10 cellular contexts compared by ENCODE assay signal in genomic region chr12:27549231-27549800, GRCh38. TPM values are rescaled to one million over a fixed set of nuclear protein-coding genes. Genes with fewer than 3 reads are reported as not detected.
A peak's percentile ranks its signal among the peaks of the same experiment; 100 is the strongest.
DNase-seq lines count a peak whose midpoint lies in the region; ATAC-seq, FAIRE-seq and TF ChIP-seq lines count a peak whose summit lies in the region.
"Had no signal": no experiment of that assay in that cellular context is flagged by ENCODE, and none has a peak within 500 bp of the region (broad histone marks: within the 10 kb centered on the region; RNA-seq: fewer than 3 reads in every experiment).

No MANE protein-coding gene starts in this region.

- H3K27ac Mint-ChIP-seq in activated CD8-positive, alpha-beta T cell treated with anti-CD3 and anti-CD28 coated beads for 36 hours = no peak overlapping the region

- peak; percentile 87 for ATAC-seq in esophagus mucosa
- peak; percentile 67 for ATAC-seq in omental fat pad (ENCODE audit: low FRiP score)
- no peak for ATAC-seq in HG02973 (IDR thresholded peaks at IDR 0.05; ENCODE audit: unreplicated experiment)
- ATAC-seq in GM21526 (IDR thresholded peaks at IDR 0.05; ENCODE audit: low FRiP score, unreplicated experiment) = no peak
- no peak for ATAC-seq in activated CD8-positive, alpha-beta T cell treated with anti-CD3 and anti-CD28 coated beads for 36 hours

- POLR2A ChIA-PET in activated CD8-positive, alpha-beta T cell treated with anti-CD3 and anti-CD28 coated beads for 36 hours (lab: Charles Lee) = no interaction called here

- H3K4me1 Mint-ChIP-seq in activated CD8-positive, alpha-beta T cell treated with anti-CD3 and anti-CD28 coated beads for 36 hours (ENCODE audit: low read depth) = peaks cover 11% of the 10 kb centered on the region

- H3K4me3 ChIP-seq in AG10803 (ENCODE audit: low read length) = peak overlapping the region; percentile 44
- H3K4me3 ChIP-seq: colonic mucosa had no signal

- peaks cover 15% of the 10 kb centered on the region for H3K27me3 Mint-ChIP-seq in activated CD8-positive, alpha-beta T cell treated with anti-CD3 and anti-CD28 coated beads for 36 hours

- TF ChIP-seq CTCF in AG10803 (conservative IDR thresholded peaks at IDR 0.05; ENCODE audit: low read length) = no peak
- no peak for TF ChIP-seq CTCF in omental fat pad (IDR thresholded peaks at IDR 0.05)
- TF ChIP-seq CTCF in activated CD8-positive, alpha-beta T cell treated with anti-CD3 and anti-CD28 coated beads for 36 hours (IDR thresholded peaks at IDR 0.05) = no peak

- FAIRE-seq in RCC 7860 (lab: Jason Lieb, UNC) = peak; percentile 90

- DNase-seq in AG10803 (ENCODE audit: low read depth) = peak; percentile 92
- DNase-seq in RCC 7860 (ENCODE audit: low spot score) = peak; percentile 84
- no peak for DNase-seq in omental fat pad (ENCODE audit: low spot score)
- no peak for DNase-seq in mesenteric fat pad (ENCODE audit: low spot score)
- no peak for DNase-seq in activated CD8-positive, alpha-beta T cell treated with anti-CD3 and anti-CD28 coated beads for 36 hours
- DNase-seq: DND-41 had no signal

- intact Hi-C loops in activated CD8-positive, alpha-beta T cell treated with anti-CD3 and anti-CD28 coated beads for 36 hours (cut with micrococcal nuclease) = loop anchor here (2.0 kb wide), 1 partner anchor 15 kb away; no protein-coding TSS in a partner anchor

- no peaks in the 10 kb centered on the region for H3K9me3 Mint-ChIP-seq in activated CD8-positive, alpha-beta T cell treated with anti-CD3 and anti-CD28 coated beads for 36 hours

- CTCF ChIA-PET in activated CD8-positive, alpha-beta T cell treated with anti-CD3 and anti-CD28 coated beads for 36 hours (lab: Charles Lee) = interaction anchor here (1.4 kb wide), 1 partner anchor 165 kb away, joined by 4 read pairs; no protein-coding TSS in a partner anchor

- H3K36me3 Mint-ChIP-seq in activated CD8-positive, alpha-beta T cell treated with anti-CD3 and anti-CD28 coated beads for 36 hours (ENCODE audit: low read depth) = peaks cover 2% of the 10 kb centered on the region

- no peak overlapping the region for H3K4me3 Mint-ChIP-seq in activated CD8-positive, alpha-beta T cell treated with anti-CD3 and anti-CD28 coated beads for 36 hours

RNA-seq across cellular contexts. Expression of gene PPFIBP1, which starts 25.3 kb away (rescaled TPM):
- total RNA-seq in esophagus mucosa (57.3 TPM), omental fat pad (100 to 1,000 TPM in 1 of 4 donors, 10 to 100 TPM in 3; 40.2 to 164 (median 56.5) TPM), mesenteric fat pad (76.9 TPM)
- total RNA-seq in activated CD8-positive, alpha-beta T cell treated with anti-CD3 and anti-CD28 coated beads for 36 hours = 1 to 10 TPM; 6.6 to 8.8 TPM

Comparison
In these comparisons a context has a peak if more than half of its experiments do, and no peak if none do; other contexts are left out.
1. DNase-seq: peak in AG10803 (single experiment) and RCC 7860 (single experiment); none in omental fat pad (single experiment), mesenteric fat pad (single experiment) and activated CD8-positive, alpha-beta T cell treated with anti-CD3 and anti-CD28 coated beads for 36 hours (single experiment).
2. ATAC-seq: peak in esophagus mucosa (single experiment) and omental fat pad (single experiment); none in HG02973 (single experiment), GM21526 (single experiment) and activated CD8-positive, alpha-beta T cell treated with anti-CD3 and anti-CD28 coated beads for 36 hours (single experiment).